In the genomic region with DNA sequence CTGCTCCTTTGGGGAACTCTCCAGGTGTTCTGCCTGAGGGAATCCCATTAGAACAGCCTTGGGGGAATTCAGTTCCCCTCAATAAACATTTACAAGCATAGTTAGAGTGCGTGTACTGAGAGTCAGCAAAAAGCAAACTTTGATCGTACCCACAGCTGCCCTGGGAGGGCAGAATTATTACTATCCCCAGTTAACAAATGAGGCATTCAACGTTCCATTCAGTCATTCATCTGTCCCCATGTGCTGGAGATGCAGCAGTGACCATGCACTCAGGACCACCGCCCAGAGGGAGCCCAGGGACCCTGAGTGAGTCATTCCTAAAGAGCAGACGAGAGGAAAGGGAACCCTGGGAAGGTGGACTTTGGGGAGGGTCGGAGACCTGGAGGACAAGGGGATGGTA, we compare ENCODE assay signal across 9 cellular contexts. TPM values are rescaled to one million over a fixed set of nuclear protein-coding genes. Genes with fewer than 3 reads are reported as not detected.
"Had no signal": no experiment of that assay in that cellular context is flagged by ENCODE, and none has a peak within 500 bp of the region (broad histone marks: within the 10 kb centered on the region; RNA-seq: fewer than 3 reads in every experiment).

No MANE protein-coding gene starts in this region.

- ATAC-seq: GM23338, HepG2 had no signal

- H2AFZ ChIP-seq: GM23338 had no signal

- H3K4me3 ChIP-seq: GM23338 had no signal

- H3K27ac Mint-ChIP-seq: GM23338, IgD-negative memory B cell had no signal

- H3K36me3 Mint-ChIP-seq: IgD-negative memory B cell had no signal

- H3K4me3 Mint-ChIP-seq: GM23338, H9, IgD-negative memory B cell had no signal

- H3K4me2 ChIP-seq: GM23338 had no signal

- H3K27ac ChIP-seq: HL-60 had no signal

- DNase-seq: H9, HCEC 1CT, KBM-7 had no signal

- H3K4me1 Mint-ChIP-seq: IgD-negative memory B cell had no signal

- H3K9me3 Mint-ChIP-seq: GM23338, H9 had no signal

RNA-seq across cellular contexts. Expression of a gene that starts 47.5 kb away (rescaled TPM):
- total RNA-seq: GM23338, H1, H9, HepG2, HT1080 had no signal
